ENCODE assay signal across 23 cellular contexts in genomic region chr16:17403156-17403809, GRCh38.
A peak's percentile ranks its signal among the peaks of the same experiment; 100 is the strongest.
DNase-seq lines count a peak whose midpoint lies in the region; ATAC-seq and TF ChIP-seq lines count a peak whose summit lies in the region.
"Had no signal": no experiment of that assay in that cellular context is flagged by ENCODE, and none has a peak within 500 bp of the region (broad histone marks: within the 10 kb centered on the region; RNA-seq: fewer than 3 reads in every experiment).

No MANE protein-coding gene starts in this region.

- H3K27me3 ChIP-seq in BE2C, result no peaks in the 10 kb centered on the region
- H3K27me3 ChIP-seq: foreskin keratinocyte had no signal

- no peak for DNase-seq in natural killer cell
- no peak for DNase-seq in natural killer cell treated with Interleukin-12 subunit alpha and Interleukin-12 subunit beta and Interleukin-15 and Interleukin-18, amount 100 ng/mL, for 72 hours (ENCODE audit: low spot score)
- DNase-seq in caudate nucleus (lab: John Stamatoyannopoulos, UW), result peak in 1 of 61 donors; percentile 16
- no peak for DNase-seq in neural crest cell (ENCODE audit: low read depth, low spot score)
- no peak for DNase-seq in BE2C
- no peak for DNase-seq in posterior cingulate gyrus
- no peak for DNase-seq in MV-4-11 (lab: John Stamatoyannopoulos, UW)
- DNase-seq: activated T-cell treated with anti-CD3 and anti-CD28 coated beads for 4 hours; COR-L47; foreskin keratinocyte; hypothalamus; naive thymus-derived CD4-positive, alpha-beta T cell; NCI-H1694 treated with DMSO at 0.1 percent for 48 hours; NCI-H226; NK-92 treated with Interleukin-12 subunit alpha and Interleukin-12 subunit beta, amount 100 ng/mL, for 24 hours; psoas muscle; stimulated activated CD4-positive, alpha-beta T cell treated with anti-CD3 and anti-CD28 coated beads, Interleukin-4, amount 100 ng/mL, for 4 hours had no signal

- H3K27ac Mint-ChIP-seq in natural killer cell (peak overlapping the region; percentile 30 to 65), neural crest cell (ENCODE audit: unreplicated experiment) (peak overlapping the region; percentile 43)
- H3K27ac Mint-ChIP-seq in natural killer cell treated with Interleukin-12 subunit alpha and Interleukin-12 subunit beta and Interleukin-15 and Interleukin-18, amount 100 ng/mL, for 72 hours, result peak overlapping the region in 1 of 2 donors; percentile 36
- H3K27ac Mint-ChIP-seq: activated naive CD4-positive, alpha-beta T cell treated with anti-CD3 and anti-CD28 coated beads, Interleukin-2, amount 50 U/mL, for 24 hours; memory B cell had no signal

- H3K27me3 Mint-ChIP-seq in natural killer cell (ENCODE audit: low read depth in 2 of 2) (no peaks in the 10 kb centered on the region), neural crest cell (ENCODE audit: low read depth) (no peaks in the 10 kb centered on the region)
- H3K27me3 Mint-ChIP-seq in natural killer cell treated with Interleukin-12 subunit alpha and Interleukin-12 subunit beta and Interleukin-15 and Interleukin-18, amount 100 ng/mL, for 72 hours, result no peaks in the 10 kb centered on the region
- H3K27me3 Mint-ChIP-seq: activated naive CD4-positive, alpha-beta T cell treated with anti-CD3 and anti-CD28 coated beads, Interleukin-2, amount 50 U/mL, for 24 hours; memory B cell; naive thymus-derived CD4-positive, alpha-beta T cell had no signal

- peaks cover 5% of the 10 kb centered on the region; the same call in 1 of the 2 replicates for H3K4me1 ChIP-seq in BE2C

- peaks cover 33 to 38% of the 10 kb centered on the region in 2 donors for H3K4me1 Mint-ChIP-seq in natural killer cell
- H3K4me1 Mint-ChIP-seq in natural killer cell treated with Interleukin-12 subunit alpha and Interleukin-12 subunit beta and Interleukin-15 and Interleukin-18, amount 100 ng/mL, for 72 hours (ENCODE audit: low read depth in 2 of 2), result peaks cover 14 to 26% of the 10 kb centered on the region in 2 donors
- peaks cover 35% of the 10 kb centered on the region for H3K4me1 Mint-ChIP-seq in neural crest cell

- intact Hi-C loops in natural killer cell (cut with micrococcal nuclease), result loop anchor here (5.0 kb wide), 1 partner anchor 34 kb away; no protein-coding TSS in a partner anchor
- intact Hi-C loops in posterior cingulate gyrus (cut with DNase I), result no loop called here

- no peak overlapping the region for H3K4me3 ChIP-seq in BE2C (ENCODE audit: low read depth, low read length)
- H3K4me3 ChIP-seq: K562, psoas muscle, smooth muscle cell had no signal

- H3K4me3 Mint-ChIP-seq in natural killer cell (no peak overlapping the region), neural crest cell (no peak overlapping the region)
- H3K4me3 Mint-ChIP-seq in natural killer cell treated with Interleukin-12 subunit alpha and Interleukin-12 subunit beta and Interleukin-15 and Interleukin-18, amount 100 ng/mL, for 72 hours, result no peak overlapping the region
- H3K4me3 Mint-ChIP-seq: activated naive CD4-positive, alpha-beta T cell treated with anti-CD3 and anti-CD28 coated beads, Interleukin-2, amount 50 U/mL, for 24 hours; memory B cell; naive thymus-derived CD4-positive, alpha-beta T cell had no signal

- no peaks in the 10 kb centered on the region for H3K9me3 ChIP-seq in BE2C
- H3K9me3 ChIP-seq: psoas muscle had no signal

- no peaks in the 10 kb centered on the region for H3K36me3 ChIP-seq in BE2C

- H3K27ac ChIP-seq in caudate nucleus (ENCODE audit: low read depth, low read length), result peak overlapping the region; percentile 53
- H3K27ac ChIP-seq: foreskin keratinocyte, psoas muscle had no signal

- H3K36me3 Mint-ChIP-seq in natural killer cell, result no peaks in the 10 kb centered on the region
- no peaks in the 10 kb centered on the region for H3K36me3 Mint-ChIP-seq in natural killer cell treated with Interleukin-12 subunit alpha and Interleukin-12 subunit beta and Interleukin-15 and Interleukin-18, amount 100 ng/mL, for 72 hours
- H3K36me3 Mint-ChIP-seq in neural crest cell (ENCODE audit: low read depth), result no peaks in the 10 kb centered on the region

- H3K9me3 Mint-ChIP-seq in natural killer cell (no peaks in the 10 kb centered on the region), neural crest cell (no peaks in the 10 kb centered on the region)
- H3K9me3 Mint-ChIP-seq in natural killer cell treated with Interleukin-12 subunit alpha and Interleukin-12 subunit beta and Interleukin-15 and Interleukin-18, amount 100 ng/mL, for 72 hours, result no peaks in the 10 kb centered on the region
- H3K9me3 Mint-ChIP-seq: activated naive CD4-positive, alpha-beta T cell treated with anti-CD3 and anti-CD28 coated beads, Interleukin-2, amount 50 U/mL, for 24 hours; memory B cell had no signal

- ATAC-seq in natural killer cell, result peak; percentile 23 to 65 (median 43)
- ATAC-seq in natural killer cell treated with Interleukin-12 subunit alpha and Interleukin-12 subunit beta and Interleukin-15 and Interleukin-18, amount 100 ng/mL, for 72 hours, result no peak
- ATAC-seq in GM18870 (IDR thresholded peaks at IDR 0.05; ENCODE audit: unreplicated experiment), result no peak
- ATAC-seq: foreskin keratinocyte; K562; naive thymus-derived CD4-positive, alpha-beta T cell; psoas muscle; SK-N-SH treated with all-trans-retinoic acid at 6 μM for 48 hours had no signal

- no peak for TF ChIP-seq CTCF in natural killer cell (IDR thresholded peaks at IDR 0.05)
- no peak for TF ChIP-seq CTCF in neural crest cell (conservative IDR thresholded peaks at IDR 0.05)
- no peak for TF ChIP-seq CTCF in BE2C (IDR thresholded peaks at IDR 0.05; ENCODE audit: low read depth, low read length)

Comparison
In these comparisons a context has a peak if more than half of its experiments do, and no peak if none do; other contexts are left out.
1. ATAC-seq: peak in natural killer cell (3 of 3); none in natural killer cell treated with Interleukin-12 subunit alpha and Interleukin-12 subunit beta and Interleukin-15 and Interleukin-18, amount 100 ng/mL, for 72 hours (0 of 2) and GM18870 (single experiment).